In genomic region chr4:105708376-105709080, GRCh38 we compare ENCODE assay signal across 1 cellular context.
TF ChIP-seq lines count a peak whose summit lies in the region.

A gene with protein sequence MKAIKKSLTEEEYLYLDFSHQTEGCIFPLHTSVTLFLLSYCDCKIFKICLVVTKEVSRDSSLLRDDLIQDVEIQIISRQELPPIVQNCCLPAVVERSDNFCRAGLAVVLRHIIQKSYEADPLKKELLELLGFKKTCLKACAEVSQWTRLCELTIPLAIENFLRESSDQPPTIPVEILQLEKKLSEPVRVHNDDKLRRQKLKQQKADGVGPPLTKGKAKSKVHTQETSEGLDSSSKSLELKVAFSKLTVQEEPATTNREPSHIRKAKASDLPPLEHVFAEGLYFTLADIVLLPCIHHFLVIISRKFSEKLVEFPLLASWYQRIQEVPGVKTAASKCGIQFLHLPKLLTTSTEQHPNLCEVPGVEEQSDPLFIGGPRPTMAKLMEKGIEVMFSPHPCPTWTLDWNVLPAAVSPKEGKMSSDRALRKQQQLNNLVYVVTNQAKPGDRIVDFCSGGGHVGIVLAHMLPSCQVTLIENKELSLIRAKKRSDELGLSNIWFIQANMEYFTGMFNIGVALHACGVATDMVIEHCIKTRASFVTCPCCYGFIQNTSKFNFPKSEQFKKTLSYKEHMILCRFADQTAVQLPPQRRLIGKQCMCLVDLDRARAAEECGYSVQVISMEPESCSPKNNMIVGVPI (plus strand): TSS chr4:105708784. CDS start chr4:105717614, 8,830 bp downstream.
A gene with protein sequence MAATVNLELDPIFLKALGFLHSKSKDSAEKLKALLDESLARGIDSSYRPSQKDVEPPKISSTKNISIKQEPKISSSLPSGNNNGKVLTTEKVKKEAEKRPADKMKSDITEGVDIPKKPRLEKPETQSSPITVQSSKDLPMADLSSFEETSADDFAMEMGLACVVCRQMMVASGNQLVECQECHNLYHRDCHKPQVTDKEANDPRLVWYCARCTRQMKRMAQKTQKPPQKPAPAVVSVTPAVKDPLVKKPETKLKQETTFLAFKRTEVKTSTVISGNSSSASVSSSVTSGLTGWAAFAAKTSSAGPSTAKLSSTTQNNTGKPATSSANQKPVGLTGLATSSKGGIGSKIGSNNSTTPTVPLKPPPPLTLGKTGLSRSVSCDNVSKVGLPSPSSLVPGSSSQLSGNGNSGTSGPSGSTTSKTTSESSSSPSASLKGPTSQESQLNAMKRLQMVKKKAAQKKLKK (minus strand): TSS chr4:105708689. CDS start chr4:105700005, 8,684 bp downstream.

TF ChIP-seq in GM12878, 131 proteins besides CTCF, POLR2A, EP300 and RAD21 (continued from another document and continues in another):
- peak; percentile 71; the same call in 1 of the 2 replicates for TF ChIP-seq JUND (IDR thresholded peaks at IDR 0.05; ENCODE audit: low read depth, low read length)
- peak; percentile 49 to 94; a peak in 3 of 4 replicates for TF ChIP-seq SRF (IDR thresholded peaks at IDR 0.05; ENCODE audit: low read depth in 2 of 2, low read length in 2 of 2)
- peak; percentile 63 for TF ChIP-seq NR2F1 (conservative IDR thresholded peaks at IDR 0.05)
- TF ChIP-seq, protein P1, sequence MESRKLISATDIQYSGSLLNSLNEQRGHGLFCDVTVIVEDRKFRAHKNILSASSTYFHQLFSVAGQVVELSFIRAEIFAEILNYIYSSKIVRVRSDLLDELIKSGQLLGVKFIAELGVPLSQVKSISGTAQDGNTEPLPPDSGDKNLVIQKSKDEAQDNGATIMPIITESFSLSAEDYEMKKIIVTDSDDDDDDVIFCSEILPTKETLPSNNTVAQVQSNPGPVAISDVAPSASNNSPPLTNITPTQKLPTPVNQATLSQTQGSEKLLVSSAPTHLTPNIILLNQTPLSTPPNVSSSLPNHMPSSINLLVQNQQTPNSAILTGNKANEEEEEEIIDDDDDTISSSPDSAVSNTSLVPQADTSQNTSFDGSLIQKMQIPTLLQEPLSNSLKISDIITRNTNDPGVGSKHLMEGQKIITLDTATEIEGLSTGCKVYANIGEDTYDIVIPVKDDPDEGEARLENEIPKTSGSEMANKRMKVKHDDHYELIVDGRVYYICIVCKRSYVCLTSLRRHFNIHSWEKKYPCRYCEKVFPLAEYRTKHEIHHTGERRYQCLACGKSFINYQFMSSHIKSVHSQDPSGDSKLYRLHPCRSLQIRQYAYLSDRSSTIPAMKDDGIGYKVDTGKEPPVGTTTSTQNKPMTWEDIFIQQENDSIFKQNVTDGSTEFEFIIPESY (IDR thresholded peaks at IDR 0.05) = peak; percentile 67; the same call in 1 of the 2 replicates
- TF ChIP-seq NR2C2 (IDR thresholded peaks at IDR 0.05; ENCODE audit: borderline replicate concordance, control insufficient read depth, insufficient read length, low read depth) = no peak
- TF ChIP-seq YY1 (IDR thresholded peaks at IDR 0.05; ENCODE audit: low read depth, low read length) = peak; percentile 93
- TF ChIP-seq SREBF2 (IDR thresholded peaks at IDR 0.05; ENCODE audit: low read length) = peak; percentile 65
- peak; percentile 98; the same call in 1 of the 2 replicates for TF ChIP-seq RB1 (IDR thresholded peaks at IDR 0.05; ENCODE audit: borderline replicate concordance)
- peak; percentile 94 for TF ChIP-seq MXI1 (IDR thresholded peaks at IDR 0.05; ENCODE audit: low read depth, low read length)
- peak; percentile 81; the same call in 1 of the 2 replicates for TF ChIP-seq TCF3 (IDR thresholded peaks at IDR 0.05; ENCODE audit: borderline replicate concordance, insufficient read depth, low read depth, low read length)
- TF ChIP-seq ZSCAN29 (IDR thresholded peaks at IDR 0.05) = peak; percentile 89
- TF ChIP-seq, protein P2, sequence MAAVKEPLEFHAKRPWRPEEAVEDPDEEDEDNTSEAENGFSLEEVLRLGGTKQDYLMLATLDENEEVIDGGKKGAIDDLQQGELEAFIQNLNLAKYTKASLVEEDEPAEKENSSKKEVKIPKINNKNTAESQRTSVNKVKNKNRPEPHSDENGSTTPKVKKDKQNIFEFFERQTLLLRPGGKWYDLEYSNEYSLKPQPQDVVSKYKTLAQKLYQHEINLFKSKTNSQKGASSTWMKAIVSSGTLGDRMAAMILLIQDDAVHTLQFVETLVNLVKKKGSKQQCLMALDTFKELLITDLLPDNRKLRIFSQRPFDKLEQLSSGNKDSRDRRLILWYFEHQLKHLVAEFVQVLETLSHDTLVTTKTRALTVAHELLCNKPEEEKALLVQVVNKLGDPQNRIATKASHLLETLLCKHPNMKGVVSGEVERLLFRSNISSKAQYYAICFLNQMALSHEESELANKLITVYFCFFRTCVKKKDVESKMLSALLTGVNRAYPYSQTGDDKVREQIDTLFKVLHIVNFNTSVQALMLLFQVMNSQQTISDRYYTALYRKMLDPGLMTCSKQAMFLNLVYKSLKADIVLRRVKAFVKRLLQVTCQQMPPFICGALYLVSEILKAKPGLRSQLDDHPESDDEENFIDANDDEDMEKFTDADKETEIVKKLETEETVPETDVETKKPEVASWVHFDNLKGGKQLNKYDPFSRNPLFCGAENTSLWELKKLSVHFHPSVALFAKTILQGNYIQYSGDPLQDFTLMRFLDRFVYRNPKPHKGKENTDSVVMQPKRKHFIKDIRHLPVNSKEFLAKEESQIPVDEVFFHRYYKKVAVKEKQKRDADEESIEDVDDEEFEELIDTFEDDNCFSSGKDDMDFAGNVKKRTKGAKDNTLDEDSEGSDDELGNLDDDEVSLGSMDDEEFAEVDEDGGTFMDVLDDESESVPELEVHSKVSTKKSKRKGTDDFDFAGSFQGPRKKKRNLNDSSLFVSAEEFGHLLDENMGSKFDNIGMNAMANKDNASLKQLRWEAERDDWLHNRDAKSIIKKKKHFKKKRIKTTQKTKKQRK (IDR thresholded peaks at IDR 0.05; ENCODE audit: low read depth, low read length) = no peak
- no peak for TF ChIP-seq SUZ12 (IDR thresholded peaks at IDR 0.05; ENCODE audit: unreplicated experiment)
- peak; percentile 90 for TF ChIP-seq RCOR1 (conservative IDR thresholded peaks at IDR 0.05; ENCODE audit: low read depth, low read length)
- no peak for TF ChIP-seq KAT2A (conservative IDR thresholded peaks at IDR 0.05; ENCODE audit: control insufficient read depth, low read depth, low read length)
- TF ChIP-seq TARDBP (IDR thresholded peaks at IDR 0.05; ENCODE audit: borderline replicate concordance) = peak; percentile 88; the same call in 1 of the 2 replicates
- TF ChIP-seq TAF1 (IDR thresholded peaks at IDR 0.05; ENCODE audit: borderline replicate concordance, low read depth, low read length) = peak; percentile 97
- TF ChIP-seq NR2C1 (IDR thresholded peaks at IDR 0.05) = peak; percentile 68; the same call in 1 of the 2 replicates
- no peak for TF ChIP-seq RAD51 (IDR thresholded peaks at IDR 0.05)
- TF ChIP-seq POLR2AphosphoS2 (IDR thresholded peaks at IDR 0.05; ENCODE audit: low read depth, low read length) = peak; percentile 79; the same call in 1 of the 2 replicates
- TF ChIP-seq CBFB (IDR thresholded peaks at IDR 0.05; ENCODE audit: low read depth) = peak; percentile 90; the same call in 1 of the 2 replicates
- peak; percentile 89 for TF ChIP-seq EED (IDR thresholded peaks at IDR 0.05; ENCODE audit: low read depth)
- peak; percentile 90 for TF ChIP-seq ZZZ3 (IDR thresholded peaks at IDR 0.05; ENCODE audit: control insufficient read depth, insufficient read length, low read depth)
- TF ChIP-seq, protein P3, sequence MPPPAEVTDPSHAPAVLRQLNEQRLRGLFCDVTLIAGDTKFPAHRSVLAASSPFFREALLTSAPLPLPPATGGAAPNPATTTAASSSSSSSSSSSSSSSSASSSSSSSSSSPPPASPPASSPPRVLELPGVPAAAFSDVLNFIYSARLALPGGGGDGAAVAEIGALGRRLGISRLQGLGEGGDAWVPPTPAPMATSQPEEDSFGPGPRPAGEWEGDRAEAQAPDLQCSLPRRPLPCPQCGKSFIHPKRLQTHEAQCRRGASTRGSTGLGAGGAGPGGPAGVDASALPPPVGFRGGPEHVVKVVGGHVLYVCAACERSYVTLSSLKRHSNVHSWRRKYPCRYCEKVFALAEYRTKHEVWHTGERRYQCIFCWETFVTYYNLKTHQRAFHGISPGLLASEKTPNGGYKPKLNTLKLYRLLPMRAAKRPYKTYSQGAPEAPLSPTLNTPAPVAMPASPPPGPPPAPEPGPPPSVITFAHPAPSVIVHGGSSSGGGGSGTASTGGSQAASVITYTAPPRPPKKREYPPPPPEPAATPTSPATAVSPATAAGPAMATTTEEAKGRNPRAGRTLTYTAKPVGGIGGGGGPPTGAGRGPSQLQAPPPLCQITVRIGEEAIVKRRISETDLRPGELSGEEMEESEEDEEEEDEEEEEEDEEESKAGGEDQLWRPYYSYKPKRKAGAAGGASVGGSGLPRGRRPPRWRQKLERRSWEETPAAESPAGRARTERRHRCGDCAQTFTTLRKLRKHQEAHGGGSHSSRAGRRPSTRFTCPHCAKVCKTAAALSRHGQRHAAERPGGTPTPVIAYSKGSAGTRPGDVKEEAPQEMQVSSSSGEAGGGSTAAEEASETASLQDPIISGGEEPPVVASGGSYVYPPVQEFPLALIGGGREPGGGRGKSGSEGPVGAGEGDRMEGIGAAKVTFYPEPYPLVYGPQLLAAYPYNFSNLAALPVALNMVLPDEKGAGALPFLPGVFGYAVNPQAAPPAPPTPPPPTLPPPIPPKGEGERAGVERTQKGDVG (CRISPR knock-in tag; IDR thresholded peaks at IDR 0.05) = 0 out of 2 replicates have a peak, but pooled peaks have one; percentile 59
- peak; percentile 10; the same call in 1 of the 2 replicates for TF ChIP-seq SPI1 (IDR thresholded peaks at IDR 0.05; ENCODE audit: borderline replicate concordance, insufficient read depth, low read depth, low read length)
- TF ChIP-seq MYB (IDR thresholded peaks at IDR 0.05; ENCODE audit: borderline replicate concordance, low read depth, low read length) = no peak
- TF ChIP-seq RFX5 (IDR thresholded peaks at IDR 0.05; ENCODE audit: low read depth, low read length) = peak; percentile 71
- peak; percentile 89 for TF ChIP-seq MAX (IDR thresholded peaks at IDR 0.05; ENCODE audit: low read depth, low read length)
- peak; percentile 90 for TF ChIP-seq E2F4 (IDR thresholded peaks at IDR 0.05; ENCODE audit: low read depth, low read length)
- TF ChIP-seq ZNF24 (IDR thresholded peaks at IDR 0.05) = peak; percentile 90
- no peak for TF ChIP-seq CBX3 (IDR thresholded peaks at IDR 0.05; ENCODE audit: borderline replicate concordance, low read depth)
- TF ChIP-seq SMAD5 (IDR thresholded peaks at IDR 0.05; ENCODE audit: low read depth) = no peak; the same call in 1 of the 2 replicates
- TF ChIP-seq MYC (IDR thresholded peaks at IDR 0.05; ENCODE audit: insufficient read depth, insufficient read length, insufficient replicate concordance, low read length, severe bottlenecking) = no peak
- peak; percentile 60 for TF ChIP-seq MTA2 (IDR thresholded peaks at IDR 0.05; ENCODE audit: low read depth)
- peak; percentile 45 for TF ChIP-seq MEF2B (IDR thresholded peaks at IDR 0.05; ENCODE audit: partially characterized antibody, poor library complexity, severe bottlenecking)
- TF ChIP-seq PKNOX1 (IDR thresholded peaks at IDR 0.05) = peak; percentile 94
- no peak for TF ChIP-seq ZNF274 (IDR thresholded peaks at IDR 0.05; ENCODE audit: insufficient read depth, insufficient read length)
- TF ChIP-seq, protein P4, sequence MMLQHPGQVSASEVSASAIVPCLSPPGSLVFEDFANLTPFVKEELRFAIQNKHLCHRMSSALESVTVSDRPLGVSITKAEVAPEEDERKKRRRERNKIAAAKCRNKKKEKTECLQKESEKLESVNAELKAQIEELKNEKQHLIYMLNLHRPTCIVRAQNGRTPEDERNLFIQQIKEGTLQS (IDR thresholded peaks at IDR 0.05; ENCODE audit: borderline replicate concordance, extremely low read depth, low read depth, low read length) = no peak
- peak; percentile 66 to 76 for TF ChIP-seq BHLHE40 (IDR thresholded peaks at IDR 0.05; ENCODE audit: borderline replicate concordance in 1 of 2, low read depth in 2 of 2, low read length in 1 of 2)
- TF ChIP-seq, protein P5, sequence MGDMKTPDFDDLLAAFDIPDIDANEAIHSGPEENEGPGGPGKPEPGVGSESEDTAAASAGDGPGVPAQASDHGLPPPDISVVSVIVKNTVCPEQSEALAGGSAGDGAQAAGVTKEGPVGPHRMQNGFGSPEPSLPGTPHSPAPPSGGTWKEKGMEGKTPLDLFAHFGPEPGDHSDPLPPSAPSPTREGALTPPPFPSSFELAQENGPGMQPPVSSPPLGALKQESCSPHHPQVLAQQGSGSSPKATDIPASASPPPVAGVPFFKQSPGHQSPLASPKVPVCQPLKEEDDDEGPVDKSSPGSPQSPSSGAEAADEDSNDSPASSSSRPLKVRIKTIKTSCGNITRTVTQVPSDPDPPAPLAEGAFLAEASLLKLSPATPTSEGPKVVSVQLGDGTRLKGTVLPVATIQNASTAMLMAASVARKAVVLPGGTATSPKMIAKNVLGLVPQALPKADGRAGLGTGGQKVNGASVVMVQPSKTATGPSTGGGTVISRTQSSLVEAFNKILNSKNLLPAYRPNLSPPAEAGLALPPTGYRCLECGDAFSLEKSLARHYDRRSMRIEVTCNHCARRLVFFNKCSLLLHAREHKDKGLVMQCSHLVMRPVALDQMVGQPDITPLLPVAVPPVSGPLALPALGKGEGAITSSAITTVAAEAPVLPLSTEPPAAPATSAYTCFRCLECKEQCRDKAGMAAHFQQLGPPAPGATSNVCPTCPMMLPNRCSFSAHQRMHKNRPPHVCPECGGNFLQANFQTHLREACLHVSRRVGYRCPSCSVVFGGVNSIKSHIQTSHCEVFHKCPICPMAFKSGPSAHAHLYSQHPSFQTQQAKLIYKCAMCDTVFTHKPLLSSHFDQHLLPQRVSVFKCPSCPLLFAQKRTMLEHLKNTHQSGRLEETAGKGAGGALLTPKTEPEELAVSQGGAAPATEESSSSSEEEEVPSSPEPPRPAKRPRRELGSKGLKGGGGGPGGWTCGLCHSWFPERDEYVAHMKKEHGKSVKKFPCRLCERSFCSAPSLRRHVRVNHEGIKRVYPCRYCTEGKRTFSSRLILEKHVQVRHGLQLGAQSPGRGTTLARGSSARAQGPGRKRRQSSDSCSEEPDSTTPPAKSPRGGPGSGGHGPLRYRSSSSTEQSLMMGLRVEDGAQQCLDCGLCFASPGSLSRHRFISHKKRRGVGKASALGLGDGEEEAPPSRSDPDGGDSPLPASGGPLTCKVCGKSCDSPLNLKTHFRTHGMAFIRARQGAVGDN (IDR thresholded peaks at IDR 0.05) = peak; percentile 83; the same call in 1 of the 2 replicates
